In genomic region chr4:105765690-105766407, GRCh38 we compare ENCODE assay signal across 10 cellular contexts. TPM values are rescaled to one million over a fixed set of nuclear protein-coding genes. Genes with fewer than 3 reads are reported as not detected.
DNase-seq lines count a peak whose midpoint lies in the region; ATAC-seq lines count a peak whose summit lies in the region.
"Had no signal": no experiment of that assay in that cellular context is flagged by ENCODE, and none has a peak within 500 bp of the region (broad histone marks: within the 10 kb centered on the region; RNA-seq: fewer than 3 reads in every experiment).

No MANE protein-coding gene starts in this region.

- peak; percentile 70 for DNase-seq in ELF-1 (ENCODE audit: low read depth, low spot score)
- peak; percentile 2 for DNase-seq in NCI-H460 (ENCODE audit: extremely low read depth, low read depth)
- DNase-seq in dermis microvascular lymphatic vessel endothelial cell (ENCODE audit: low read depth in 2 of 2) = peak; percentile 74 to 95
- peak; percentile 92 for DNase-seq in myocyte (ENCODE audit: low read depth)
- no peak for DNase-seq in left lobe of liver (ENCODE audit: low spot score)
- no peak for DNase-seq in GM19238 (ENCODE audit: insufficient read length, low spot score)
- DNase-seq in GM19240 (ENCODE audit: insufficient read length, low spot score) = no peak
- DNase-seq: activated CD4-positive, alpha-beta T cell treated with anti-CD3 and anti-CD28 coated beads, Interleukin-2, amount 10 ng/mL, durations not matched to agents 7 days and 5 days; NCI-H2171 treated with DMSO at 0.1 percent for 48 hours had no signal

- ATAC-seq in left lobe of liver (no peak), GM21786 (IDR thresholded peaks at IDR 0.05; ENCODE audit: unreplicated experiment) (no peak)

RNA-seq across cellular contexts. Expression of gene GSTCD, which starts 57.3 kb away (rescaled TPM):
- total RNA-seq in NCI-H460 (2014; rRNA removed; shearing (Covaris generic)) = 15.4 and 15.7 TPM in 2 replicates
- polyA plus RNA-seq in NCI-H460 (2014; cell fraction: nucleus; rRNA removed) = 9.4 and 14.0 TPM in 2 replicates
- total RNA-seq in dermis microvascular lymphatic vessel endothelial cell (7.8 and 9.0 TPM in 2 replicates), myocyte (10.5 and 12.7 TPM in 2 replicates), left lobe of liver (4.5 TPM)
- 4.2 TPM for polyA plus RNA-seq in myocyte (2012)

RNA-seq across cellular contexts. Expression of gene INTS12, which starts 57.4 kb away (rescaled TPM):
- 18.7 and 18.9 TPM in 2 replicates for total RNA-seq in NCI-H460 (2014; rRNA removed; shearing (Covaris generic))
- polyA plus RNA-seq in NCI-H460 (2014; cell fraction: nucleus; rRNA removed) = 7.7 and 17.9 TPM in 2 replicates
- total RNA-seq in dermis microvascular lymphatic vessel endothelial cell (9.0 and 9.1 TPM in 2 replicates), myocyte (28.8 and 28.9 TPM in 2 replicates), left lobe of liver (8.3 TPM)
- polyA plus RNA-seq in myocyte (2012) = 26.4 TPM

Comparison
In these comparisons a context has a peak if more than half of its experiments do, and no peak if none do; other contexts are left out.
1. DNase-seq: peak in ELF-1 (single experiment), NCI-H460 (single experiment), dermis microvascular lymphatic vessel endothelial cell (2 of 2) and myocyte (single experiment); none in left lobe of liver (single experiment), GM19238 (single experiment) and GM19240 (single experiment).